Comparison of ENCODE assay signal across 9 cellular contexts in genomic region chr14:103126873-103127304, GRCh38. TPM values are rescaled to one million over a fixed set of nuclear protein-coding genes. Genes with fewer than 3 reads are reported as not detected.
DNase-seq lines count a peak whose midpoint lies in the region; ATAC-seq, FAIRE-seq and TF ChIP-seq lines count a peak whose summit lies in the region.
"Had no signal": no experiment of that assay in that cellular context is flagged by ENCODE, and none has a peak within 500 bp of the region (broad histone marks: within the 10 kb centered on the region; RNA-seq: fewer than 3 reads in every experiment).

No MANE protein-coding gene starts in this region.

- no peak overlapping the region for H3K4me3 Mint-ChIP-seq in activated T-cell treated with anti-CD3 and anti-CD28 coated beads, Interleukin-2, amount 50 U/mL, for 24 hours

- H3K4me1 ChIP-seq in body of pancreas (peaks cover 91% of the 10 kb centered on the region), kidney (ENCODE audit: control insufficient read depth in 1 of 2, insufficient read depth in 1 of 2, low read depth in 1 of 2, low read length in 2 of 2) (peaks cover 23 to 72% of the 10 kb centered on the region in 2 donors), skeletal muscle tissue (ENCODE audit: control insufficient read depth in 3 of 3, insufficient read depth in 3 of 3, low read length in 3 of 3) (peaks cover 59 to 66% (median 63%) of the 10 kb centered on the region in 3 donors)

- no peak for TF ChIP-seq POLR2A in body of pancreas (IDR thresholded peaks at IDR 0.05)

- H3K36me3 ChIP-seq in body of pancreas (replicated peaks in 1 of 2; ENCODE audit: insufficient read depth in 1 of 2, low read depth in 2 of 2) (no peaks in the 10 kb centered on the region), kidney (ENCODE audit: control insufficient read depth in 1 of 2, insufficient read depth in 2 of 2, low read length in 2 of 2) (no peaks in the 10 kb centered on the region), skeletal muscle tissue (ENCODE audit: control insufficient read depth in 3 of 3, insufficient read depth in 3 of 3, low read length in 3 of 3) (peaks cover 16 to 22% (median 20%) of the 10 kb centered on the region in 3 donors)

- no peaks in the 10 kb centered on the region for H3K9me3 Mint-ChIP-seq in activated T-cell treated with anti-CD3 and anti-CD28 coated beads, Interleukin-2, amount 50 U/mL, for 24 hours

- 17% methylated on average over 60 of the region's 62 CpGs; no CpG with 5 or more reads in 1 of the 2 donors for WGBS in body of pancreas, 2 donors

- no peak for DNase-seq in HFF-Myc (ENCODE audit: extremely low read depth, low read depth)
- DNase-seq in body of pancreas: peak; percentile 82 to 91 (median 88)
- DNase-seq in kidney: peak; percentile 84
- no peak for DNase-seq in GDM1 (lab: John Stamatoyannopoulos, UW)
- no peak for DNase-seq in activated gamma-delta T cell (lab: John Stamatoyannopoulos, UW)
- DNase-seq in activated T-cell treated with anti-CD3 and anti-CD28 coated beads, Interleukin-2, amount 50 U/mL, for 24 hours: no peak
- DNase-seq: activated CD8-positive, alpha-beta memory T cell treated with anti-CD3 and anti-CD28 coated beads for 24 hours had no signal

- no peak overlapping the region for H3K27ac Mint-ChIP-seq in activated T-cell treated with anti-CD3 and anti-CD28 coated beads, Interleukin-2, amount 50 U/mL, for 24 hours

- intact Hi-C loops in body of pancreas (cut with DNase I): no loop called here
- intact Hi-C loops in kidney (cut with DNase I): no loop called here

- ATAC-seq in body of pancreas (peak; percentile 74), GM21737 (IDR thresholded peaks at IDR 0.05; ENCODE audit: unreplicated experiment) (no peak)

- H3K9ac ChIP-seq in kidney (ENCODE audit: low read length in 2 of 2) (no peak overlapping the region), skeletal muscle tissue (ENCODE audit: low read depth in 1 of 3, low read length in 3 of 3) (peak overlapping the region in 2 of 3 donors; percentile 61 to 77)

- H3K27me3 Mint-ChIP-seq in activated T-cell treated with anti-CD3 and anti-CD28 coated beads, Interleukin-2, amount 50 U/mL, for 24 hours: peaks cover 29% of the 10 kb centered on the region

- FAIRE-seq in kidney (lab: Jason Lieb, UNC): no peak

- TF ChIP-seq CTCF in HFF-Myc (IDR thresholded peaks at IDR 0.05; ENCODE audit: low read depth, low read length, missing control alignments): no peak
- peak in 3 of 7 experiments; percentile 31 to 89 (median 86) for TF ChIP-seq CTCF in body of pancreas (IDR thresholded peaks at IDR 0.05)
- no peak for TF ChIP-seq CTCF in kidney (IDR thresholded peaks at IDR 0.05; ENCODE audit: borderline replicate concordance, extremely low read depth, insufficient read depth)

- peaks cover 2% of the 10 kb centered on the region for H3K4me1 Mint-ChIP-seq in activated T-cell treated with anti-CD3 and anti-CD28 coated beads, Interleukin-2, amount 50 U/mL, for 24 hours (ENCODE audit: low read depth)

- H3K27me3 ChIP-seq in body of pancreas (no peaks in the 10 kb centered on the region), skeletal muscle tissue (ENCODE audit: control insufficient read depth in 3 of 3, insufficient read depth in 3 of 3, low read length in 3 of 3) (no peaks in the 10 kb centered on the region)

- H3K27ac ChIP-seq in body of pancreas (peak overlapping the region; percentile 25 to 64 (median 47)), kidney (ENCODE audit: low read depth in 2 of 2, low read length in 2 of 2) (no peak overlapping the region), skeletal muscle tissue (ENCODE audit: low read depth, low read length) (no peak overlapping the region)

- H3K4me3 ChIP-seq in HFF-Myc (replicated peaks; ENCODE audit: low read depth, low read length): 0 out of 2 replicates have a peak overlapping the region, but pooled peaks have one; percentile 7
- H3K4me3 ChIP-seq in body of pancreas: no peak overlapping the region
- H3K4me3 ChIP-seq in kidney (ENCODE audit: low read length in 2 of 2): peak overlapping the region in 1 of 2 donors; percentile 39
- H3K4me3 ChIP-seq in skeletal muscle tissue (ENCODE audit: low read length in 3 of 3): peak overlapping the region in 2 of 3 donors; percentile 65 to 66

- no peaks in the 10 kb centered on the region for H3K36me3 Mint-ChIP-seq in activated T-cell treated with anti-CD3 and anti-CD28 coated beads, Interleukin-2, amount 50 U/mL, for 24 hours (ENCODE audit: low read depth)

- H3K9me3 ChIP-seq in body of pancreas (no peaks in the 10 kb centered on the region), kidney (ENCODE audit: control insufficient read depth in 1 of 2, low read length in 2 of 2) (no peaks in the 10 kb centered on the region), skeletal muscle tissue (ENCODE audit: control insufficient read depth in 3 of 3, low read length in 3 of 3) (no peaks in the 10 kb centered on the region)

RNA-seq across cellular contexts. Expression of gene TNFAIP2, which starts 3.6 kb away (rescaled TPM):
- total RNA-seq in body of pancreas: 10 to 100 TPM; 22.1 to 75.5 TPM
- 301 TPM for total RNA-seq in kidney
- 42.9 TPM for polyA plus RNA-seq in kidney (ENCODE audit: insufficient read depth, low read depth, low replicate concordance)
- total RNA-seq in skeletal muscle tissue: 21.9 TPM

RNA-seq across cellular contexts. Expression of gene EXOC3L4, which starts 32.4 kb away (rescaled TPM):
- total RNA-seq in body of pancreas (1 to 10 TPM in 1 of 2 donors, under 1 TPM in 1; 0.66 to 1.8 TPM), kidney (11.6 TPM), skeletal muscle tissue (0.52 TPM)
- 15.6 TPM for polyA plus RNA-seq in kidney (ENCODE audit: insufficient read depth, low read depth, low replicate concordance)

RNA-seq across cellular contexts. Expression of gene LBHD2, which starts 42.9 kb away (rescaled TPM):
- total RNA-seq in body of pancreas: not detected
- not detected for total RNA-seq in kidney
- polyA plus RNA-seq in kidney (ENCODE audit: insufficient read depth, low read depth, low replicate concordance): 0.82 TPM
- total RNA-seq in skeletal muscle tissue: not detected

Comparison
In these comparisons a context has a peak if more than half of its experiments do, and no peak if none do; other contexts are left out.
1. DNase-seq: peak in body of pancreas (4 of 4) and kidney (single experiment); none in HFF-Myc (single experiment), GDM1 (single experiment), activated gamma-delta T cell (single experiment) and activated T-cell treated with anti-CD3 and anti-CD28 coated beads, Interleukin-2, amount 50 U/mL, for 24 hours (single experiment).
2. H3K4me3 ChIP-seq: peak in HFF-Myc (single experiment) and skeletal muscle tissue (2 of 3); none in body of pancreas (0 of 2).
3. H3K27ac ChIP-seq: peak in body of pancreas (4 of 4); none in kidney (0 of 2) and skeletal muscle tissue (single experiment).
4. H3K9ac ChIP-seq: peak in skeletal muscle tissue (2 of 3); none in kidney (0 of 2).